Comparison of ENCODE assay signal across 9 cellular contexts in the genomic region with DNA sequence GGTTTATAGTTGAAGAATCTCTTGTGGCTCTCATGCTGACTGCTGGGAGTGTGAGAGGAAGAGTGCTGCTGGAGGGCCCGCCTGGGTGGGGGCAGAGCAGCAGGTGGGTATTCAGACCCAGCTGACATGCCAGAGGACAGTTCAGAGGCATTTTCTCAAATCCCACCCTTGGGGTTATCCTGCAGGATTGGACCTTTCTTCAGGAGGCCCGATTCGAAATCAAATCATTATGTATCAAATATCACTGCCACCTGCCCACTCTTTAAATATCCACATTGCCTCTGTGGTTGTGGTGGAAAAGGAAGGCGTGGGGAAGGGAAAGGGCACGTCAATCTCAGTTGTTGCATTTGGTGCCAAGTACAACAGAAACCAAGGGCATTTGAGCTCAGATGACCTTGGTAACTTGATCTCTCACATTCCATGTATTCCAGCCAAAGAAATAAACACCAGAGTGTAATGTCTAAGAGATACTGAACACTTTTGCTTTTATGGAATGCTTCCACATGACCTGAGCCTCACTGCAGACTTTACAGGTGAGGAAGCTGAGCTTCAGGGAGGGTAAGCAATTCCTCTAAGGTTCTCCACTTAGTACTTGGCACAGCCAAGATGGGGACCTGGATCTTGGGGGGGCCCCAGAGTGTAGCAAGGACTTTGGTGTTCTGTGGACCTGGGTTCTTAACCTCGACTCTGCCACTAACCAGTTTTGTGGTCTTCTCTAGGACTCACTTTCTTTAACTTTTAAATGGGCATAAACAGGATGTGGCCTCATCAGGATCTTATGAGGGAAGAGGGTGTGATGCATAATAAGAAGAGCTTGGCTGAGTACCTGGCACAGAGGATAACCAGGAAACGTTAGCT.
DNase-seq lines count a peak whose midpoint lies in the region; ATAC-seq and TF ChIP-seq lines count a peak whose summit lies in the region.
"Had no signal": no experiment of that assay in that cellular context is flagged by ENCODE, and none has a peak within 500 bp of the region (broad histone marks: within the 10 kb centered on the region; RNA-seq: fewer than 3 reads in every experiment).

No MANE protein-coding gene starts in this region.

- 65 to 73% methylated on average over 7 of the region's 7 CpGs for WGBS in GM23248 (ENCODE audit: low coverage in 1 of 2, low lambda C conversion rate in 2 of 2, missing lambda C conversion rate in 2 of 2), 2 experiments
- 51% methylated on average over 7 of the region's 7 CpGs for WGBS in suprapubic skin

- no peak overlapping the region for H2AFZ ChIP-seq in GM23248

- no peaks in the 10 kb centered on the region for H3K9me2 ChIP-seq in GM23248 (ENCODE audit: insufficient read depth)

- H3K27me3 Mint-ChIP-seq in T-cell: no peaks in the 10 kb centered on the region

- intact Hi-C loops in Right ventricle myocardium superior (cut with DNase I) (no loop called here), sciatic nerve (cut with DNase I) (no loop called here), breast epithelium (cut with DNase I; ENCODE audit: low total_unique reads) (no loop called here)

- no peak overlapping the region for H3K4me2 ChIP-seq in GM23248 (ENCODE audit: unreplicated experiment)

- H3K4me3 ChIP-seq in GM23248 (no peak overlapping the region), breast epithelium (no peak overlapping the region), suprapubic skin (no peak overlapping the region)

- peaks cover 20% of the 10 kb centered on the region for H3F3A ChIP-seq in GM23248 (ENCODE audit: insufficient read depth)

- no peaks in the 10 kb centered on the region for H3K36me3 ChIP-seq in GM23248 (ENCODE audit: low read depth)
- no peaks in the 10 kb centered on the region for H3K36me3 ChIP-seq in breast epithelium
- H3K36me3 ChIP-seq in suprapubic skin: peaks cover 2% of the 10 kb centered on the region

- peak; percentile 10 for DNase-seq in GM23248
- DNase-seq in T-cell: no peak
- no peak for DNase-seq in Right ventricle myocardium superior
- DNase-seq in sciatic nerve (ENCODE audit: low spot score): no peak
- DNase-seq in SHP77 treated with DMSO at 0.1 percent for 48 hours (lab: John Stamatoyannopoulos, UW): no peak
- no peak for DNase-seq in breast epithelium (ENCODE audit: low spot score in 2 of 2)
- DNase-seq in Kasumi-1 (lab: John Stamatoyannopoulos, UW): no peak
- DNase-seq in suprapubic skin (ENCODE audit: low spot score in 2 of 2): no peak
- DNase-seq: central memory CD4-positive, alpha-beta T cell had no signal

- peak overlapping the region; percentile 16 to 50 for H3K27ac Mint-ChIP-seq in T-cell

- H3K79me2 ChIP-seq in GM23248 (ENCODE audit: insufficient read depth): no peaks in the 10 kb centered on the region

- POLR2A ChIA-PET in T-cell (lab: Charles Lee): no interaction called here

- peak overlapping the region in 1 of 3 donors; percentile 53 for H3K4me3 Mint-ChIP-seq in T-cell

- peaks cover 20% of the 10 kb centered on the region for H3K36me3 Mint-ChIP-seq in T-cell

- H3K9ac ChIP-seq in GM23248: no peak overlapping the region

- H3K27me3 ChIP-seq in GM23248 (replicated peaks; ENCODE audit: insufficient read depth): no peaks in the 10 kb centered on the region
- no peaks in the 10 kb centered on the region for H3K27me3 ChIP-seq in breast epithelium
- no peaks in the 10 kb centered on the region for H3K27me3 ChIP-seq in suprapubic skin

- TF ChIP-seq EP300 in suprapubic skin (IDR thresholded peaks at IDR 0.05): no peak

- peaks cover 34 to 37% (median 37%) of the 10 kb centered on the region in 3 donors for H3K4me1 Mint-ChIP-seq in T-cell

- H3K4me1 ChIP-seq in GM23248 (ENCODE audit: insufficient read depth) (peaks cover 35% of the 10 kb centered on the region), breast epithelium (no peaks in the 10 kb centered on the region), suprapubic skin (peaks cover 55% of the 10 kb centered on the region)

- TF ChIP-seq POLR2A in breast epithelium (IDR thresholded peaks at IDR 0.05): no peak
- TF ChIP-seq POLR2A in suprapubic skin (IDR thresholded peaks at IDR 0.05): no peak

- H3K27ac ChIP-seq in GM23248: no peak overlapping the region
- H3K27ac ChIP-seq in breast epithelium: peak overlapping the region in 1 of 2 donors; percentile 10
- H3K27ac ChIP-seq in suprapubic skin: no peak overlapping the region

- CTCF ChIA-PET in T-cell (lab: Charles Lee): interaction anchor here in 1 of 2 donors (0.5 kb wide), 1 partner anchor 65 kb away, joined by 4 read pairs; no protein-coding TSS in a partner anchor

- H4K20me1 ChIP-seq in GM23248 (ENCODE audit: insufficient read depth): no peaks in the 10 kb centered on the region

- H3K9me3 Mint-ChIP-seq in T-cell: no peaks in the 10 kb centered on the region

- no peak for TF ChIP-seq CTCF in breast epithelium (IDR thresholded peaks at IDR 0.05)
- no peak for TF ChIP-seq CTCF in suprapubic skin (IDR thresholded peaks at IDR 0.05)

- peak in 2 of 4 experiments; percentile 30 to 31 for ATAC-seq in T-cell (replicated peaks in 1 of 4)
- peak; percentile 79 for ATAC-seq in Right ventricle myocardium superior (ENCODE audit: poor library complexity)
- peak; percentile 72 for ATAC-seq in sciatic nerve

- H3K9me3 ChIP-seq in GM23248 (ENCODE audit: low read depth): no peaks in the 10 kb centered on the region
- H3K9me3 ChIP-seq in breast epithelium: no peaks in the 10 kb centered on the region
- no peaks in the 10 kb centered on the region for H3K9me3 ChIP-seq in suprapubic skin

- in situ Hi-C loops in GM23248 (cut with MboI): no loop called here
